9 cellular contexts compared by ENCODE assay signal in genomic region chr21:36429672-36430546, GRCh38. TPM values are rescaled to one million over a fixed set of nuclear protein-coding genes. Genes with fewer than 3 reads are reported as not detected.
A peak's percentile ranks its signal among the peaks of the same experiment; 100 is the strongest.
DNase-seq lines count a peak whose midpoint lies in the region; ATAC-seq and TF ChIP-seq lines count a peak whose summit lies in the region.
"Had no signal": no experiment of that assay in that cellular context is flagged by ENCODE, and none has a peak within 500 bp of the region (broad histone marks: within the 10 kb centered on the region; RNA-seq: fewer than 3 reads in every experiment).

No MANE protein-coding gene starts in this region.

- DNase-seq in CD14-positive monocyte (ENCODE audit: low spot score) (peak; percentile 97), SK-N-DZ (ENCODE audit: low spot score) (peak; percentile 73), cardiac septum (ENCODE audit: low spot score) (peak; percentile 90), sciatic nerve (ENCODE audit: low spot score) (peak; percentile 71), COR-L47 (lab: John Stamatoyannopoulos, UW) (no peak)
- peak; percentile 61 for DNase-seq in activated naive CD4-positive, alpha-beta T cell treated with anti-CD3 and anti-CD28 coated beads, Interleukin-2, amount 50 U/mL, for 16 hours

- no peaks in the 10 kb centered on the region for H3K9me3 Mint-ChIP-seq in CD14-positive monocyte

- peak; percentile 94 for ATAC-seq in GM19351 (IDR thresholded peaks at IDR 0.05; ENCODE audit: unreplicated experiment)
- peak; percentile 90 for ATAC-seq in HG03442 (IDR thresholded peaks at IDR 0.05; ENCODE audit: unreplicated experiment)
- peak; percentile 93 for ATAC-seq in sciatic nerve

- peaks cover 22 to 38% (median 31%) of the 10 kb centered on the region in 3 donors for H3K27me3 Mint-ChIP-seq in CD14-positive monocyte (ENCODE audit: low read depth in 3 of 3)

- TF ChIP-seq CTCF in CD14-positive monocyte (IDR thresholded peaks at IDR 0.05): no peak

- H3K4me3 Mint-ChIP-seq in CD14-positive monocyte: peak overlapping the region; percentile 83 to 93

- H3K4me1 Mint-ChIP-seq in CD14-positive monocyte: peaks cover 32% of the 10 kb centered on the region

- peak overlapping the region; percentile 54 to 97 (median 85) for H3K27ac Mint-ChIP-seq in CD14-positive monocyte

- intact Hi-C loops in CD14-positive monocyte (cut with micrococcal nuclease) (loop anchor here in 1 of 2 donors (10.0 kb wide), 1 partner anchor 75 kb away; no protein-coding TSS in a partner anchor), cardiac septum (cut with DNase I) (loop anchor here (10.0 kb wide), 1 partner anchor 75 kb away; no protein-coding TSS in a partner anchor), sciatic nerve (cut with DNase I) (no loop called here)

- peaks cover 0 to 9% of the 10 kb centered on the region in 2 donors for H3K36me3 Mint-ChIP-seq in CD14-positive monocyte

RNA-seq across cellular contexts. Expression of gene CHAF1B, which starts 44.7 kb away (rescaled TPM):
- not detected for polyA plus RNA-seq in CD14-positive monocyte
- 16.8 and 19.2 TPM in 2 replicates for polyA plus RNA-seq in SK-N-DZ (2014; cell fraction: cytosol; rRNA removed)
- 8.8 and 13.3 TPM in 2 replicates for polyA plus RNA-seq in SK-N-DZ (2014; cell fraction: nucleus; rRNA removed)
- 0.62 TPM for total RNA-seq in cardiac septum
- 2.5 TPM for total RNA-seq in sciatic nerve

RNA-seq across cellular contexts. Expression of gene CLDN14, which starts 50.0 kb away (rescaled TPM):
- not detected for polyA plus RNA-seq in CD14-positive monocyte
- not detected in 2 replicates for polyA plus RNA-seq in SK-N-DZ (2014; cell fraction: cytosol; rRNA removed)
- polyA plus RNA-seq in SK-N-DZ (2014; cell fraction: nucleus; rRNA removed): not detected in 2 replicates
- total RNA-seq in cardiac septum (not detected), sciatic nerve (1.2 TPM)
- total RNA-seq: T-helper 1 cell treated with Interleukin-12 subunit alpha and Interleukin-12 subunit beta and Interleukin-4 antibody, amounts not matched to agents 30 ng/mL and 1 ng/mL, for 36 hours had no signal
